Comparison of ENCODE assay signal across 20 cellular contexts in genomic region chr3:69612791-69613190, GRCh38.
"Had no signal": no experiment of that assay in that cellular context is flagged by ENCODE, and none has a peak within 500 bp of the region (broad histone marks: within the 10 kb centered on the region; RNA-seq: fewer than 3 reads in every experiment).

No MANE protein-coding gene starts in this region.

- DNase-seq: dorsolateral prefrontal cortex; effector CD4-positive, alpha-beta T cell; hypothalamus; left ventricle myocardium superior; lower lobe of right lung; naive thymus-derived CD8-positive, alpha-beta T cell; nephron progenitor cell; stimulated activated CD4-positive, alpha-beta T cell treated with anti-CD3 and anti-CD28 coated beads, Interleukin-2, amount 100 ng/mL, for 24 hours; stimulated activated CD4-positive, alpha-beta T cell treated with anti-CD3 and anti-CD28 coated beads, Interleukin-4, amount 100 ng/mL, for 24 hours; stimulated activated naive CD4-positive, alpha-beta T cell treated with Interleukin-2 at 50 U/mL for 16 hours; substantia nigra; testis; transverse colon; upper lobe of right lung; uterus had no signal

- H3K9me3 ChIP-seq: lower lobe of right lung, right atrium auricular region, testis, transverse colon, upper lobe of right lung, uterus had no signal

- ATAC-seq: left ventricle myocardium superior; lower lobe of right lung; naive thymus-derived CD8-positive, alpha-beta T cell; sciatic nerve; stimulated activated effector memory CD8-positive, alpha-beta T cell treated with anti-CD3 and anti-CD28 coated beads, Interleukin-12 subunit alpha, Interleukin-12 subunit beta, amount 100 ng/mL, for 72 hours; upper lobe of right lung had no signal

- H3K4me3 ChIP-seq: dorsolateral prefrontal cortex, lower lobe of right lung, right atrium auricular region, smooth muscle cell, testis, transverse colon, upper lobe of right lung, uterus had no signal

- H3K36me3 ChIP-seq: lower lobe of right lung, right atrium auricular region, transverse colon, upper lobe of right lung, uterus had no signal

- H3K27ac ChIP-seq: dorsolateral prefrontal cortex, lower lobe of right lung, parathyroid adenoma, right atrium auricular region, testis, transverse colon, upper lobe of right lung, uterus had no signal

- H3K4me1 ChIP-seq: lower lobe of right lung, parathyroid adenoma, right atrium auricular region, testis, transverse colon, upper lobe of right lung, uterus had no signal

- H3K27me3 ChIP-seq: right atrium auricular region, testis, transverse colon, upper lobe of right lung, uterus had no signal
